In genomic region chr12:12804011-12804410, GRCh38 we compare ENCODE assay signal across 9 cellular contexts. TPM values are rescaled to one million over a fixed set of nuclear protein-coding genes. Genes with fewer than 3 reads are reported as not detected.
A peak's percentile ranks its signal among the peaks of the same experiment; 100 is the strongest.
DNase-seq lines count a peak whose midpoint lies in the region; ATAC-seq, FAIRE-seq and TF ChIP-seq lines count a peak whose summit lies in the region.
"Had no signal": no experiment of that assay in that cellular context is flagged by ENCODE, and none has a peak within 500 bp of the region (broad histone marks: within the 10 kb centered on the region; RNA-seq: fewer than 3 reads in every experiment).

No MANE protein-coding gene starts in this region.

- no peaks in the 10 kb centered on the region for H3K36me3 ChIP-seq in CD4-positive, alpha-beta memory T cell (ENCODE audit: insufficient read depth, low read length)
- H3K36me3 ChIP-seq in GM12878 (ENCODE audit: control insufficient read depth in 2 of 2, insufficient read depth in 2 of 2, low read length in 1 of 2), result no peaks in the 10 kb centered on the region
- no peaks in the 10 kb centered on the region for H3K36me3 ChIP-seq in naive thymus-derived CD4-positive, alpha-beta T cell (ENCODE audit: control insufficient read depth in 2 of 3, insufficient read depth in 3 of 3, low read length in 3 of 3)
- no peaks in the 10 kb centered on the region for H3K36me3 ChIP-seq in sigmoid colon

- TF ChIP-seq POLR2A in GM12878 (IDR thresholded peaks at IDR 0.05; ENCODE audit: low read depth, low read length), result no peak
- no peak for TF ChIP-seq POLR2A in sigmoid colon (IDR thresholded peaks at IDR 0.05)

- H4K20me1 ChIP-seq in GM12878 (ENCODE audit: control insufficient read depth, insufficient read depth), result no peaks in the 10 kb centered on the region

- TF ChIP-seq EP300 in GM12878 (IDR thresholded peaks at IDR 0.05; ENCODE audit: borderline replicate concordance in 1 of 2, control insufficient read depth in 1 of 2, low read depth in 2 of 2, low read length in 2 of 2) (no peak), sigmoid colon (IDR thresholded peaks at IDR 0.05) (no peak)

- H3K27me3 Mint-ChIP-seq in CD4-positive, alpha-beta memory T cell, result no peaks in the 10 kb centered on the region
- H3K27me3 Mint-ChIP-seq in naive thymus-derived CD4-positive, alpha-beta T cell, result no peaks in the 10 kb centered on the region

- SMC1A ChIA-PET in GM12878 (lab: Charles Lee; ENCODE audit: uncharacterized antibody, unreplicated experiment), result interaction anchor here (0.6 to 7.3 kb wide), 6 partner anchors 11 to 103 kb away, joined by 3 to 50 read pairs (median 4); partner anchors contain the start of genes APOLD1 and DDX47

- no peaks in the 10 kb centered on the region for H3K27me3 ChIP-seq in CD4-positive, alpha-beta memory T cell (ENCODE audit: insufficient read depth, low read length)
- H3K27me3 ChIP-seq in GM12878 (replicated peaks in 1 of 2; ENCODE audit: control insufficient read depth in 2 of 2, insufficient read depth in 2 of 2, low read length in 1 of 2) (no peaks in the 10 kb centered on the region), sigmoid colon (no peaks in the 10 kb centered on the region)
- no peaks in the 10 kb centered on the region for H3K27me3 ChIP-seq in naive thymus-derived CD4-positive, alpha-beta T cell (ENCODE audit: control insufficient read depth in 2 of 2, insufficient read depth in 2 of 2, low read length in 2 of 2)

- in situ Hi-C loops in GM12878 (cut with MboI), result loop anchor here (25.0 kb wide), 1 partner anchor 1983 kb away; no protein-coding TSS in a partner anchor

- RAD21 ChIA-PET in GM12878 (lab: Charles Lee; ENCODE audit: unreplicated experiment), result interaction anchor here (0.8 to 2.5 kb wide), 9 partner anchors 9 to 70 kb away, joined by 3 to 12 read pairs (median 4); partner anchors contain the start of gene DDX47

- H3K36me3 Mint-ChIP-seq in CD4-positive, alpha-beta memory T cell, result no peaks in the 10 kb centered on the region
- peaks cover 0 to 12% (median 0%) of the 10 kb centered on the region in 5 donors for H3K36me3 Mint-ChIP-seq in naive thymus-derived CD4-positive, alpha-beta T cell

- no peak overlapping the region for H3K4me3 Mint-ChIP-seq in CD4-positive, alpha-beta memory T cell
- H3K4me3 Mint-ChIP-seq in naive thymus-derived CD4-positive, alpha-beta T cell, result peak overlapping the region in 1 of 10 donors; percentile 43

- WGBS in GM12878 (ENCODE audit: insufficient coverage, insufficient replicate concordance, low lambda C conversion rate, missing lambda C conversion rate), result 14% methylated on average over 6 of the region's 6 CpGs
- WGBS in sigmoid colon, 2 donors, result 27 to 67% methylated on average over 6 of the region's 6 CpGs

- CTCF ChIA-PET in CD4-positive, alpha-beta memory T cell (lab: Charles Lee; ENCODE audit: partially characterized antibody), result interaction anchor here (1.1 to 5.5 kb wide), 4 partner anchors 9 to 15 kb away, joined by 3 to 108 read pairs (median 14); partner anchors contain the start of gene DDX47
- CTCF ChIA-PET in GM12878 (lab: Yijun Ruan, JAX), result interaction anchor here (0.6 to 5.4 kb wide), 8 partner anchors 10 to 1241 kb away, joined by 3 to 67 read pairs (median 4); partner anchors contain the start of gene DDX47
- CTCF ChIA-PET in naive thymus-derived CD4-positive, alpha-beta T cell (lab: Charles Lee), result interaction anchor here (1.9 kb wide), 1 partner anchor 15 kb away, joined by 7 read pairs; no protein-coding TSS in a partner anchor

- no peaks in the 10 kb centered on the region for H3K79me2 ChIP-seq in GM12878 (ENCODE audit: control insufficient read depth, insufficient read depth, low read length)

- ATAC-seq in GM12878, result no peak
- ATAC-seq in naive thymus-derived CD4-positive, alpha-beta T cell, result no peak
- ATAC-seq in GM18858 (IDR thresholded peaks at IDR 0.05; ENCODE audit: unreplicated experiment), result no peak

- H3K27ac ChIP-seq in CD4-positive, alpha-beta memory T cell (ENCODE audit: low read depth, low read length), result no peak overlapping the region
- H3K27ac ChIP-seq in GM12878 (ENCODE audit: control insufficient read depth, insufficient read depth), result no peak overlapping the region
- H3K27ac ChIP-seq in naive thymus-derived CD4-positive, alpha-beta T cell (ENCODE audit: low read depth, low read length), result no peak overlapping the region
- H3K27ac ChIP-seq in sigmoid colon, result peak overlapping the region in 1 of 4 donors; percentile 18

- no peak overlapping the region for H3K9ac ChIP-seq in GM12878 (ENCODE audit: control insufficient read depth, insufficient read depth, low read length)

- POLR2A ChIA-PET in CD4-positive, alpha-beta memory T cell (lab: Charles Lee; ENCODE audit: partially characterized antibody), result interaction anchor here (1.1 to 5.7 kb wide), 2 partner anchors 9 to 15 kb away, joined by 6 to 57 read pairs; partner anchors contain the start of gene DDX47
- POLR2A ChIA-PET in GM12878 (lab: Charles Lee), result interaction anchor here (0.6 to 3.9 kb wide), 6 partner anchors 9 to 42 kb away, joined by 3 to 28 read pairs (median 3); partner anchors contain the start of gene DDX47
- POLR2A ChIA-PET in naive thymus-derived CD4-positive, alpha-beta T cell (lab: Charles Lee), result interaction anchor here (2.0 to 2.4 kb wide), 4 partner anchors 9 to 85 kb away, joined by 8 to 24 read pairs (median 10); partner anchors contain the start of gene DDX47

- TF ChIP-seq CTCF in GM12878 (IDR thresholded peaks at IDR 0.05 in 2 of 3, conservative IDR thresholded peaks at IDR 0.05 in 1 of 3; ENCODE audit: control insufficient read depth in 2 of 3, extremely low read depth in 1 of 3, insufficient read depth in 1 of 3, low read depth in 3 of 3, low read length in 3 of 3) (no peak), sigmoid colon (IDR thresholded peaks at IDR 0.05) (no peak)

- no TSS peak for BruUV-seq in GM12878 (replicated peaks; lab: Mats Ljungman, UMichigan)

- no peak overlapping the region; the same call in 1 of the 2 replicates for H2AFZ ChIP-seq in GM12878 (ENCODE audit: control insufficient read depth, low read depth, low read length)

- H3K4me1 Mint-ChIP-seq in CD4-positive, alpha-beta memory T cell, result peaks cover 28 to 67% (median 49%) of the 10 kb centered on the region in 4 donors
- H3K4me1 Mint-ChIP-seq in naive thymus-derived CD4-positive, alpha-beta T cell, result peaks cover 32 to 71% (median 63%) of the 10 kb centered on the region in 7 donors

- no peaks in the 10 kb centered on the region for H3K9me3 ChIP-seq in CD4-positive, alpha-beta memory T cell (ENCODE audit: control insufficient read depth in 1 of 2, low read length in 2 of 2)
- H3K9me3 ChIP-seq in GM12878 (replicated peaks; ENCODE audit: control insufficient read depth, insufficient read depth, low read length) (no peaks in the 10 kb centered on the region), sigmoid colon (no peaks in the 10 kb centered on the region)
- no peaks in the 10 kb centered on the region for H3K9me3 ChIP-seq in naive thymus-derived CD4-positive, alpha-beta T cell (ENCODE audit: control insufficient read depth in 2 of 3, low read length in 3 of 3)

- H3K4me2 ChIP-seq in GM12878 (ENCODE audit: control insufficient read depth, insufficient read depth), result peak overlapping the region; percentile 38; the same call in 1 of the 2 replicates

- no peak for DNase-seq in CD4-positive, alpha-beta memory T cell
- peak; percentile 89 for DNase-seq in LoVo (ENCODE audit: low spot score)
- no peak for DNase-seq in GM12878 (ENCODE audit: low read depth, low spot score)
- DNase-seq in naive thymus-derived CD4-positive, alpha-beta T cell, result no peak
- DNase-seq in kidney glomerular epithelial cell (lab: John Stamatoyannopoulos, UW), result no peak
- DNase-seq in putamen (ENCODE audit: low spot score), result no peak
- DNase-seq in sigmoid colon, result no peak

- intact Hi-C loops in CD4-positive, alpha-beta memory T cell (cut with micrococcal nuclease), result loop anchor here (10.0 kb wide), 1 partner anchor 449 kb away; the partner anchor contains the start of genes BORCS5 and MANSC1
- intact Hi-C loops in GM12878 (cut with micrococcal nuclease; ENCODE audit: unreplicated experiment), result no loop called here
- intact Hi-C loops in naive thymus-derived CD4-positive, alpha-beta T cell (cut with micrococcal nuclease), result no loop called here
- intact Hi-C loops in sigmoid colon (cut with DNase I), result no loop called here

- TF ChIP-seq RAD21 in GM12878 (IDR thresholded peaks at IDR 0.05; ENCODE audit: insufficient read depth, low read depth, low read length), result no peak

- FAIRE-seq in GM12878 (lab: Jason Lieb, UNC), result no peak
- FAIRE-seq: D721Med had no signal

- peak overlapping the region; percentile 8 to 97 (median 94) for H3K27ac Mint-ChIP-seq in CD4-positive, alpha-beta memory T cell
- H3K27ac Mint-ChIP-seq in naive thymus-derived CD4-positive, alpha-beta T cell, result peak overlapping the region in 7 of 9 donors; percentile 30 to 98 (median 71)

- H3K4me1 ChIP-seq in CD4-positive, alpha-beta memory T cell (ENCODE audit: insufficient read depth, low read length), result peaks cover 50% of the 10 kb centered on the region
- peaks cover 38% of the 10 kb centered on the region for H3K4me1 ChIP-seq in GM12878 (ENCODE audit: control insufficient read depth, insufficient read depth, low read length)
- H3K4me1 ChIP-seq in naive thymus-derived CD4-positive, alpha-beta T cell (ENCODE audit: control insufficient read depth in 2 of 2, insufficient read depth in 2 of 2, low read length in 2 of 2), result peaks cover 20 to 25% of the 10 kb centered on the region in 2 donors
- peaks cover 0 to 9% (median 7%) of the 10 kb centered on the region in 4 donors for H3K4me1 ChIP-seq in sigmoid colon

- no peak overlapping the region for H3K4me3 ChIP-seq in CD4-positive, alpha-beta memory T cell (ENCODE audit: low read length in 2 of 2)
- H3K4me3 ChIP-seq in GM12878 (no peak overlapping the region), sigmoid colon (no peak overlapping the region)
- H3K4me3 ChIP-seq in naive thymus-derived CD4-positive, alpha-beta T cell (ENCODE audit: low read length), result no peak overlapping the region

- H3K9me3 Mint-ChIP-seq in CD4-positive, alpha-beta memory T cell, result no peaks in the 10 kb centered on the region
- peaks cover 0 to 4% (median 0%) of the 10 kb centered on the region in 11 donors for H3K9me3 Mint-ChIP-seq in naive thymus-derived CD4-positive, alpha-beta T cell

RNA-seq across cellular contexts. Expression of gene DDX47, which starts 9.1 kb away (rescaled TPM):
- 10 to 100 TPM; 66.5 to 66.6 TPM for total RNA-seq in CD4-positive, alpha-beta memory T cell
- polyA plus RNA-seq in CD4-positive, alpha-beta memory T cell, result 10 to 100 TPM; 71.2 to 74.9 TPM
- 186 and 203 TPM in 2 replicates for total RNA-seq in GM12878 (2013; cell fraction: nucleolus; rRNA removed)
- total RNA-seq in GM12878 (2014; rRNA removed) (84.8 and 101 TPM in 2 replicates), GM12878 (2014; rRNA removed; fragmentation: Illumina TruSeq; extraction: Trizol) (108 and 109 TPM in 2 replicates), GM12878 (2021) (94.0 and 94.5 TPM in 2 replicates), sigmoid colon (10 to 100 TPM; 42.9 to 56.9 (median 49.7) TPM)
- 62.2 TPM for polyA plus RNA-seq in GM12878 (2011; ENCODE audit: low read depth)
- polyA plus RNA-seq in GM12878 (2011; rRNA removed) (120 and 126 TPM in 2 replicates), GM12878 (2014; fragmentation: Illumina TruSeq; extraction: Trizol) (119 and 142 TPM in 2 replicates), GM12878 (2014; fragmentation: Nextera tagmentation; extraction: Ambion mirVana) (100 to 1,000 TPM; 244 to 266 TPM), GM12878 (2014; rRNA removed) (71.6 and 85.0 TPM in 2 replicates), GM12878 (2016; fragmentation: Nextera tagmentation; extraction: Ambion mirVana) (100 to 1,000 TPM; 125 to 132 TPM), sigmoid colon (10 to 100 TPM; 22.8 to 33.3 (median 26.1) TPM)
- polyA plus RNA-seq in GM12878 (2011; cell fraction: cytosol; rRNA removed), result 60.4 and 84.1 TPM in 2 replicates
- polyA plus RNA-seq in GM12878 (2011; cell fraction: nucleus; rRNA removed), result 148 and 157 TPM in 2 replicates
- polyA plus RNA-seq in GM12878 (2012), result 46.4 and 61.3 TPM in 2 replicates
- 53.4 and 60.9 TPM in 2 replicates for polyA minus RNA-seq in GM12878 (2011; rRNA and poly(A)+ RNA removed)
- polyA minus RNA-seq in GM12878 (2011; cell fraction: cytosol; rRNA and poly(A)+ RNA removed), result 22.7 and 31.8 TPM in 2 replicates
- 49.0 and 77.6 TPM in 2 replicates for polyA minus RNA-seq in GM12878 (2011; cell fraction: nucleus; rRNA and poly(A)+ RNA removed)
- 100 to 1,000 TPM in 2 of 5 experiments, 10 to 100 TPM in 3; 71.6 to 154 (median 75.5) TPM for total RNA-seq in naive thymus-derived CD4-positive, alpha-beta T cell
- 10 to 100 TPM; 70.7 to 90.2 TPM for polyA plus RNA-seq in naive thymus-derived CD4-positive, alpha-beta T cell

RNA-seq across cellular contexts. Expression of gene APOLD1, which starts 18.6 kb away (rescaled TPM):
- total RNA-seq in CD4-positive, alpha-beta memory T cell, result 1 to 10 TPM; 2.7 to 4.3 TPM
- polyA plus RNA-seq in CD4-positive, alpha-beta memory T cell, result 1 to 10 TPM in 1 of 2 donors, under 1 TPM in 1; 0.38 to 1.1 TPM
- 14.8 and 18.8 TPM in 2 replicates for total RNA-seq in GM12878 (2013; cell fraction: nucleolus; rRNA removed)
- total RNA-seq in GM12878 (2014; rRNA removed), result 6.2 and 7.0 TPM in 2 replicates
- total RNA-seq in GM12878 (2014; rRNA removed; fragmentation: Illumina TruSeq; extraction: Trizol), result 4.5 TPM in 2 replicates
- total RNA-seq in GM12878 (2021), result 5.0 and 5.3 TPM in 2 replicates
- polyA plus RNA-seq in GM12878 (2011; ENCODE audit: low read depth), result 1.6 TPM
- 3.9 TPM in 2 replicates for polyA plus RNA-seq in GM12878 (2011; rRNA removed)
- 1.4 and 2.0 TPM in 2 replicates for polyA plus RNA-seq in GM12878 (2011; cell fraction: cytosol; rRNA removed)
- polyA plus RNA-seq in GM12878 (2011; cell fraction: nucleus; rRNA removed), result 1.7 and 2.2 TPM in 2 replicates
- 3.3 and 3.7 TPM in 2 replicates for polyA plus RNA-seq in GM12878 (2012)
- 2.8 and 3.0 TPM in 2 replicates for polyA plus RNA-seq in GM12878 (2014; fragmentation: Illumina TruSeq; extraction: Trizol)
- polyA plus RNA-seq in GM12878 (2014; fragmentation: Nextera tagmentation; extraction: Ambion mirVana), result 1 to 10 TPM; 1.1 to 1.4 TPM
- polyA plus RNA-seq in GM12878 (2014; rRNA removed), result 3.5 and 4.7 TPM in 2 replicates
- polyA plus RNA-seq in GM12878 (2016; fragmentation: Nextera tagmentation; extraction: Ambion mirVana), result 1 to 10 TPM; 8.6 to 8.9 TPM
- polyA minus RNA-seq in GM12878 (2011; rRNA and poly(A)+ RNA removed), result 3.4 and 5.5 TPM in 2 replicates
- polyA minus RNA-seq in GM12878 (2011; cell fraction: cytosol; rRNA and poly(A)+ RNA removed), result 1.5 and 1.7 TPM in 2 replicates
- polyA minus RNA-seq in GM12878 (2011; cell fraction: nucleus; rRNA and poly(A)+ RNA removed), result 5.7 and 6.4 TPM in 2 replicates
- 10 to 100 TPM in 1 of 5 experiments, 1 to 10 TPM in 3, under 1 TPM in 1; 0.64 to 11.1 (median 3.1) TPM for total RNA-seq in naive thymus-derived CD4-positive, alpha-beta T cell
- under 1 TPM; 0.25 to 0.36 TPM for polyA plus RNA-seq in naive thymus-derived CD4-positive, alpha-beta T cell
- total RNA-seq in sigmoid colon, result 10 to 100 TPM; 13.9 to 24.8 (median 19.9) TPM
- polyA plus RNA-seq in sigmoid colon, result 1 to 10 TPM in 2 of 3 donors, under 1 TPM in 1; 0.46 to 8.0 (median 6.0) TPM
